25 cellular contexts compared by ENCODE assay signal in the genomic region with DNA sequence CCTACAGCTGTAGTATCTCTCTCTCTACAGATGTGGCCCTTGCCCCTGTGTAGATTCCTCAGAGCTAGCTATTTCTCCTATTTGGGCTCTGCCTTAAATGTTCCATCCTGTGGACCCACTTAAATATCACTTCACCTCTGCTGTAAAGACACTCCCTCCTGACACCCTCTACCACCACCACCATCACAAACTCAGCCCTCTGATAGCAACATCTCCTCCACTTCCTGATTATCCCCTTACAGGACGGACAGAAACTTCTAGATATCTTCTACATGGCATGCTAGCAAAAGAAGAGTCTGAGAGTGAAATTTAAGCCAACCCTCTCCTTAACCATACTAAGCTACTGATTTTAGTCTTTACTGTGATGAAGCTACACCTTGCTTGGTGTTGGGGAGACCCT. TPM values are rescaled to one million over a fixed set of nuclear protein-coding genes. Genes with fewer than 3 reads are reported as not detected.
A peak's percentile ranks its signal among the peaks of the same experiment; 100 is the strongest.
DNase-seq lines count a peak whose midpoint lies in the region; ATAC-seq and TF ChIP-seq lines count a peak whose summit lies in the region.
"Had no signal": no experiment of that assay in that cellular context is flagged by ENCODE, and none has a peak within 500 bp of the region (broad histone marks: within the 10 kb centered on the region; RNA-seq: fewer than 3 reads in every experiment).

No MANE protein-coding gene starts in this region.

- no peak overlapping the region for H3K14ac ChIP-seq in neuronal stem cell (ENCODE audit: low read length)

- H3K9ac ChIP-seq in neuronal stem cell (ENCODE audit: low read depth, low read length, poor library complexity), result no peak overlapping the region

- H3K4me3 ChIP-seq in HL-60 (replicated peaks; ENCODE audit: insufficient read depth, low read length) (no peak overlapping the region), neuronal stem cell (ENCODE audit: low read length in 2 of 2) (no peak overlapping the region)
- H3K4me3 ChIP-seq: lower lobe of right lung, smooth muscle cell had no signal

- H3K36me3 ChIP-seq in neuronal stem cell (replicated peaks in 1 of 2; ENCODE audit: control insufficient read depth in 2 of 2, insufficient read depth in 2 of 2, low read length in 2 of 2), result no peaks in the 10 kb centered on the region
- H3K36me3 ChIP-seq: lower lobe of right lung had no signal

- H3K9me3 Mint-ChIP-seq in CD14-positive monocyte, result peaks cover 0 to 2% (median 0%) of the 10 kb centered on the region in 7 donors
- no peaks in the 10 kb centered on the region for H3K9me3 Mint-ChIP-seq in central memory CD8-positive, alpha-beta T cell

- H3K27ac ChIP-seq in HL-60 (replicated peaks), result peak overlapping the region; percentile 90
- H3K27ac ChIP-seq in neuronal stem cell (replicated peaks; ENCODE audit: low read length), result no peak overlapping the region
- H3K27ac ChIP-seq: C4-2B, lower lobe of right lung had no signal

- peaks cover 0 to 2% (median 0%) of the 10 kb centered on the region in 3 donors for H3K27me3 Mint-ChIP-seq in CD14-positive monocyte (ENCODE audit: low read depth in 3 of 3)
- no peaks in the 10 kb centered on the region for H3K27me3 Mint-ChIP-seq in central memory CD8-positive, alpha-beta T cell
- H3K27me3 Mint-ChIP-seq: activated CD4-positive, alpha-beta T cell treated with anti-CD3 and anti-CD28 coated beads for 36 hours had no signal

- H4K8ac ChIP-seq in neuronal stem cell (ENCODE audit: low read depth, low read length), result no peak overlapping the region

- no peaks in the 10 kb centered on the region for H3K9me3 ChIP-seq in neuronal stem cell (replicated peaks in 1 of 2; ENCODE audit: control insufficient read depth in 2 of 2, insufficient read depth in 1 of 2, low read depth in 1 of 2, low read length in 2 of 2)
- H3K9me3 ChIP-seq: lower lobe of right lung had no signal

- no peak for DNase-seq in CD14-positive monocyte (ENCODE audit: low spot score)
- no peak for DNase-seq in HL-60 (ENCODE audit: low read depth in 1 of 2, low spot score in 1 of 2)
- DNase-seq in central memory CD8-positive, alpha-beta T cell (ENCODE audit: low spot score in 2 of 2), result no peak
- DNase-seq in neuronal stem cell (ENCODE audit: low spot score), result no peak
- DNase-seq in medulla oblongata (ENCODE audit: extremely low spot score), result no peak
- DNase-seq: ACHN; activated CD4-positive, alpha-beta T cell treated with anti-CD3 and anti-CD28 coated beads for 36 hours; activated CD8-positive, alpha-beta memory T cell treated with anti-CD3 and anti-CD28 coated beads for 24 hours; activated naive CD4-positive, alpha-beta T cell treated with anti-CD3 and anti-CD28 coated beads, Interleukin-2, amount 50 U/mL, for 16 hours; activated T-cell treated with anti-CD3 and anti-CD28 coated beads, Interleukin-2, amount 50 U/mL, for 1 hour; aorta; GOT3; head of caudate nucleus; kidney glomerular epithelial cell; lower lobe of right lung; NCI-H1105; NCI-H2029; NCI-H2227 treated with DMSO at 0.1 percent for 48 hours; retina; RPMI8226 had no signal

- H3K4me1 Mint-ChIP-seq in CD14-positive monocyte, result peaks cover 51% of the 10 kb centered on the region
- peaks cover 42% of the 10 kb centered on the region for H3K4me1 Mint-ChIP-seq in central memory CD8-positive, alpha-beta T cell

- peaks cover 2 to 6% of the 10 kb centered on the region in 2 donors for H3K4me1 ChIP-seq in neuronal stem cell (ENCODE audit: control insufficient read depth in 2 of 2, insufficient read depth in 1 of 2, low read depth in 1 of 2, low read length in 2 of 2)

- no peaks in the 10 kb centered on the region for H3K79me1 ChIP-seq in neuronal stem cell (ENCODE audit: low read depth, low read length)

- H3K4me2 ChIP-seq in neuronal stem cell (ENCODE audit: insufficient read depth, low read length, poor library complexity, severe bottlenecking), result no peak overlapping the region
- H3K4me2 ChIP-seq: smooth muscle cell had no signal

- H2AFZ ChIP-seq in neuronal stem cell (ENCODE audit: low read length), result peak overlapping the region; percentile 28

- no peak overlapping the region for H2BK12ac ChIP-seq in neuronal stem cell (ENCODE audit: low read length)

- TF ChIP-seq CTCF in CD14-positive monocyte (IDR thresholded peaks at IDR 0.05) (no peak), HL-60 (IDR thresholded peaks at IDR 0.05; ENCODE audit: insufficient read depth, low read length) (no peak)

- H3K18ac ChIP-seq in neuronal stem cell (ENCODE audit: low read length), result no peak overlapping the region

- peak overlapping the region; percentile 61 to 99 (median 98) for H3K27ac Mint-ChIP-seq in CD14-positive monocyte
- peak overlapping the region; percentile 96 for H3K27ac Mint-ChIP-seq in central memory CD8-positive, alpha-beta T cell (ENCODE audit: low read depth)
- H3K27ac Mint-ChIP-seq: activated CD4-positive, alpha-beta T cell treated with anti-CD3 and anti-CD28 coated beads for 36 hours had no signal

- no peak overlapping the region for H3K4ac ChIP-seq in neuronal stem cell (ENCODE audit: low read length)

- no peak overlapping the region for H2BK15ac ChIP-seq in neuronal stem cell (ENCODE audit: low read length)

- H3K4me3 Mint-ChIP-seq in CD14-positive monocyte, result no peak overlapping the region
- no peak overlapping the region for H3K4me3 Mint-ChIP-seq in central memory CD8-positive, alpha-beta T cell
- H3K4me3 Mint-ChIP-seq: activated CD4-positive, alpha-beta T cell treated with anti-CD3 and anti-CD28 coated beads for 36 hours had no signal

- H3K27me3 ChIP-seq in HL-60 (ENCODE audit: insufficient read depth, poor library complexity, severe bottlenecking) (no peaks in the 10 kb centered on the region), neuronal stem cell (ENCODE audit: control insufficient read depth in 3 of 3, insufficient read depth in 3 of 3, low read depth in 1 of 3, low read length in 3 of 3) (no peaks in the 10 kb centered on the region)

- no peak overlapping the region for H2AK5ac ChIP-seq in neuronal stem cell (ENCODE audit: low read depth, low read length)

- intact Hi-C loops in CD14-positive monocyte (cut with micrococcal nuclease), result loop anchor here in 1 of 2 donors (10.0 kb wide), 2 partner anchors 207 to 777 kb away; partner anchors contain the start of gene ZNF397

- no peak overlapping the region for H3K23ac ChIP-seq in neuronal stem cell (ENCODE audit: low read depth, low read length, poor library complexity)

- no peak overlapping the region for H2BK5ac ChIP-seq in neuronal stem cell (ENCODE audit: low read length)

- H2BK120ac ChIP-seq in neuronal stem cell (ENCODE audit: low read depth, low read length), result no peak overlapping the region

- no peak for ATAC-seq in central memory CD8-positive, alpha-beta T cell (replicated peaks; ENCODE audit: extremely low read depth, poor library complexity, severe bottlenecking)
- no peak for ATAC-seq in GM21737 (IDR thresholded peaks at IDR 0.05; ENCODE audit: unreplicated experiment)
- ATAC-seq in GM21526 (IDR thresholded peaks at IDR 0.05; ENCODE audit: low FRiP score, unreplicated experiment), result no peak
- no peak for ATAC-seq in HG02588 (IDR thresholded peaks at IDR 0.05; ENCODE audit: unreplicated experiment)
- ATAC-seq: activated CD4-positive, alpha-beta T cell treated with anti-CD3 and anti-CD28 coated beads for 36 hours; lower lobe of right lung had no signal

- H3K36me3 Mint-ChIP-seq in CD14-positive monocyte, result no peaks in the 10 kb centered on the region
- peaks cover 23% of the 10 kb centered on the region for H3K36me3 Mint-ChIP-seq in central memory CD8-positive, alpha-beta T cell (ENCODE audit: insufficient read depth)

- no CpG with 5 or more reads among the region's 1 CpG for WGBS in neuronal stem cell (ENCODE audit: extremely low coverage in 2 of 2, insufficient read length in 2 of 2, insufficient replicate concordance in 1 of 2), 2 donors

- H4K91ac ChIP-seq in neuronal stem cell (ENCODE audit: low read depth, low read length, poor library complexity), result no peak overlapping the region

RNA-seq across cellular contexts. Expression of gene MAPRE2, which starts 3.2 kb away (rescaled TPM):
- 10 to 100 TPM; 37.1 to 48.1 TPM for polyA plus RNA-seq in CD14-positive monocyte
- polyA plus RNA-seq in neuronal stem cell (2013, experiment 1 of 2), result 28.2 TPM
- polyA plus RNA-seq in neuronal stem cell (2013, experiment 2 of 2), result 29.4 TPM
